ENCODE assay signal across 18 cellular contexts in genomic region chr1:33191731-33192275, GRCh38. TPM values are rescaled to one million over a fixed set of nuclear protein-coding genes. Genes with fewer than 3 reads are reported as not detected.
DNase-seq lines count a peak whose midpoint lies in the region; ATAC-seq, FAIRE-seq and TF ChIP-seq lines count a peak whose summit lies in the region.
"Had no signal": no experiment of that assay in that cellular context is flagged by ENCODE, and none has a peak within 500 bp of the region (broad histone marks: within the 10 kb centered on the region; RNA-seq: fewer than 3 reads in every experiment).

No MANE protein-coding gene starts in this region.

- ATAC-seq in stimulated activated naive CD8-positive, alpha-beta T cell treated with anti-CD3 and anti-CD28 coated beads, Interleukin-15, amount 100 ng/mL, for 72 hours: peak; percentile 73
- no peak for ATAC-seq in stimulated activated naive CD8-positive, alpha-beta T cell treated with anti-CD3 and anti-CD28 coated beads, Interleukin-15, Interleukin-2, amounts not matched to agents 100 U/mL and 50 U/mL, for 24 hours
- peak; percentile 62 for ATAC-seq in GM12878
- ATAC-seq in esophagus mucosa: peak; percentile 26
- peak; percentile 16 for ATAC-seq in stimulated activated effector memory CD8-positive, alpha-beta T cell treated with anti-CD3 and anti-CD28 coated beads, Interleukin-12 subunit alpha, Interleukin-12 subunit beta, amount 100 ng/mL, for 72 hours
- no peak for ATAC-seq in activated CD8-positive, alpha-beta memory T cell treated with anti-CD3 and anti-CD28 coated beads, Interleukin-2, amount 10 ng/mL, durations not matched to agents 7 days and 5 days
- no peak for ATAC-seq in HG03354 (IDR thresholded peaks at IDR 0.05; ENCODE audit: poor library complexity, severe bottlenecking, unreplicated experiment)
- no peak for ATAC-seq in HG03095 (IDR thresholded peaks at IDR 0.05; ENCODE audit: unreplicated experiment)
- ATAC-seq: CD8-positive, alpha-beta T cell; GM23338; HCT116 had no signal

- no peak for TF ChIP-seq POLR2A in GM12878 (IDR thresholded peaks at IDR 0.05; ENCODE audit: low read depth, low read length)

- no peaks in the 10 kb centered on the region for H3K9me3 ChIP-seq in GM12878 (replicated peaks; ENCODE audit: control insufficient read depth, insufficient read depth, low read length)
- H3K9me3 ChIP-seq: Caco-2 had no signal

- in situ Hi-C loops in GM12878 (cut with MboI): no loop called here

- CTCF ChIA-PET in GM12878 (lab: Yijun Ruan, JAX): no interaction called here
- CTCF ChIA-PET in activated CD8-positive, alpha-beta memory T cell treated with anti-CD3 and anti-CD28 coated beads, Interleukin-2, amount 10 ng/mL, durations not matched to agents 7 days and 5 days (lab: Charles Lee): interaction anchor here (2.2 kb wide), 1 partner anchor 11 kb away, joined by 5 read pairs; no protein-coding TSS in a partner anchor

- H3K36me3 Mint-ChIP-seq in stimulated activated effector memory CD8-positive, alpha-beta T cell treated with anti-CD3 and anti-CD28 coated beads, Interleukin-12 subunit alpha, Interleukin-12 subunit beta, amount 100 ng/mL, for 72 hours: no peaks in the 10 kb centered on the region
- H3K36me3 Mint-ChIP-seq in activated CD8-positive, alpha-beta memory T cell treated with anti-CD3 and anti-CD28 coated beads, Interleukin-2, amount 10 ng/mL, durations not matched to agents 7 days and 5 days: no peaks in the 10 kb centered on the region
- H3K36me3 Mint-ChIP-seq: CD8-positive, alpha-beta T cell had no signal

- RAD21 ChIA-PET in GM12878 (lab: Charles Lee; ENCODE audit: unreplicated experiment): interaction anchor here (0.6 kb wide), 1 partner anchor 593 kb away, joined by 3 read pairs; no protein-coding TSS in a partner anchor

- H3K27me3 ChIP-seq in GM12878 (replicated peaks in 1 of 2; ENCODE audit: control insufficient read depth in 2 of 2, insufficient read depth in 2 of 2, low read length in 1 of 2): peaks cover 2 to 7% of the 10 kb centered on the region in 2 experiments; a peak in 3 of 4 replicates

- H4K20me1 ChIP-seq in GM12878 (ENCODE audit: control insufficient read depth, insufficient read depth): no peaks in the 10 kb centered on the region

- TF ChIP-seq EP300 in GM12878 (IDR thresholded peaks at IDR 0.05; ENCODE audit: borderline replicate concordance in 1 of 2, control insufficient read depth in 1 of 2, low read depth in 2 of 2, low read length in 2 of 2): no peak

- no peaks in the 10 kb centered on the region for H3K4me1 ChIP-seq in GM12878 (ENCODE audit: control insufficient read depth, insufficient read depth, low read length)
- H3K4me1 ChIP-seq: Caco-2 had no signal

- POLR2A ChIA-PET in GM12878 (lab: Charles Lee): interaction anchor here (0.9 kb wide), 1 partner anchor 10 kb away, joined by 3 read pairs; the partner anchor contains the start of gene TRIM62

- 41% methylated on average over 2 of the region's 2 CpGs for WGBS in GM12878 (ENCODE audit: insufficient coverage, insufficient replicate concordance, low lambda C conversion rate, missing lambda C conversion rate)

- no peak overlapping the region for H3K9ac ChIP-seq in GM12878 (ENCODE audit: control insufficient read depth, insufficient read depth, low read length)

- no TSS peak for BruUV-seq in GM12878 (replicated peaks; lab: Mats Ljungman, UMichigan)

- H3K79me2 ChIP-seq in GM12878 (ENCODE audit: control insufficient read depth, insufficient read depth, low read length): no peaks in the 10 kb centered on the region

- no peak for DNase-seq in stimulated activated naive CD8-positive, alpha-beta T cell treated with anti-CD3 and anti-CD28 coated beads, Interleukin-15, amount 100 ng/mL, for 72 hours
- no peak for DNase-seq in stimulated activated naive CD8-positive, alpha-beta T cell treated with anti-CD3 and anti-CD28 coated beads, Interleukin-15, Interleukin-2, amounts not matched to agents 100 U/mL and 50 U/mL, for 24 hours
- no peak for DNase-seq in GM12878 (ENCODE audit: low read depth, low spot score)
- DNase-seq in stimulated activated effector memory CD8-positive, alpha-beta T cell treated with anti-CD3 and anti-CD28 coated beads, Interleukin-12 subunit alpha, Interleukin-12 subunit beta, amount 100 ng/mL, for 72 hours (ENCODE audit: low spot score in 2 of 2): no peak
- DNase-seq in activated CD8-positive, alpha-beta memory T cell treated with anti-CD3 and anti-CD28 coated beads, Interleukin-2, amount 10 ng/mL, durations not matched to agents 7 days and 5 days: no peak
- DNase-seq: C1 segment of cervical spinal cord; Caco-2; CD8-positive, alpha-beta T cell; DMS153; DND-41; H9 had no signal

- H3K4me3 Mint-ChIP-seq in stimulated activated naive CD8-positive, alpha-beta T cell treated with anti-CD3 and anti-CD28 coated beads, Interleukin-15, amount 100 ng/mL, for 72 hours: no peak overlapping the region
- no peak overlapping the region for H3K4me3 Mint-ChIP-seq in stimulated activated effector memory CD8-positive, alpha-beta T cell treated with anti-CD3 and anti-CD28 coated beads, Interleukin-12 subunit alpha, Interleukin-12 subunit beta, amount 100 ng/mL, for 72 hours
- H3K4me3 Mint-ChIP-seq in activated CD8-positive, alpha-beta memory T cell treated with anti-CD3 and anti-CD28 coated beads, Interleukin-2, amount 10 ng/mL, durations not matched to agents 7 days and 5 days: no peak overlapping the region
- H3K4me3 Mint-ChIP-seq: CD8-positive, alpha-beta T cell; GM23338; H9 had no signal

- FAIRE-seq in GM12878 (lab: Jason Lieb, UNC): no peak
- FAIRE-seq: G401.6, GM19239 had no signal

- no peak overlapping the region for H3K4me2 ChIP-seq in GM12878 (ENCODE audit: control insufficient read depth, insufficient read depth)
- H3K4me2 ChIP-seq: GM23338 had no signal

- peaks cover 0 to 5% of the 10 kb centered on the region in 2 donors for H3K9me3 Mint-ChIP-seq in stimulated activated naive CD8-positive, alpha-beta T cell treated with anti-CD3 and anti-CD28 coated beads, Interleukin-15, amount 100 ng/mL, for 72 hours
- H3K9me3 Mint-ChIP-seq in stimulated activated effector memory CD8-positive, alpha-beta T cell treated with anti-CD3 and anti-CD28 coated beads, Interleukin-12 subunit alpha, Interleukin-12 subunit beta, amount 100 ng/mL, for 72 hours: no peaks in the 10 kb centered on the region
- H3K9me3 Mint-ChIP-seq in activated CD8-positive, alpha-beta memory T cell treated with anti-CD3 and anti-CD28 coated beads, Interleukin-2, amount 10 ng/mL, durations not matched to agents 7 days and 5 days (ENCODE audit: low read depth): no peaks in the 10 kb centered on the region
- H3K9me3 Mint-ChIP-seq: CD8-positive, alpha-beta T cell; GM23338; H9 had no signal

- H3K27ac ChIP-seq in GM12878 (ENCODE audit: control insufficient read depth, insufficient read depth): no peak overlapping the region

- SMC1A ChIA-PET in GM12878 (lab: Charles Lee; ENCODE audit: uncharacterized antibody, unreplicated experiment): no interaction called here

- TF ChIP-seq RAD21 in GM12878 (IDR thresholded peaks at IDR 0.05; ENCODE audit: insufficient read depth, low read depth, low read length): no peak

- H3K4me3 ChIP-seq in GM12878: no peak overlapping the region
- H3K4me3 ChIP-seq: GM23338 had no signal

- peak overlapping the region in 1 of 2 donors; percentile 55 for H3K27ac Mint-ChIP-seq in stimulated activated naive CD8-positive, alpha-beta T cell treated with anti-CD3 and anti-CD28 coated beads, Interleukin-15, amount 100 ng/mL, for 72 hours
- no peak overlapping the region for H3K27ac Mint-ChIP-seq in stimulated activated effector memory CD8-positive, alpha-beta T cell treated with anti-CD3 and anti-CD28 coated beads, Interleukin-12 subunit alpha, Interleukin-12 subunit beta, amount 100 ng/mL, for 72 hours
- no peak overlapping the region for H3K27ac Mint-ChIP-seq in activated CD8-positive, alpha-beta memory T cell treated with anti-CD3 and anti-CD28 coated beads, Interleukin-2, amount 10 ng/mL, durations not matched to agents 7 days and 5 days
- H3K27ac Mint-ChIP-seq: CD8-positive, alpha-beta T cell; GM23338; H9 had no signal

- H3K4me1 Mint-ChIP-seq in stimulated activated naive CD8-positive, alpha-beta T cell treated with anti-CD3 and anti-CD28 coated beads, Interleukin-15, amount 100 ng/mL, for 72 hours: peaks cover 17% of the 10 kb centered on the region
- H3K4me1 Mint-ChIP-seq in stimulated activated effector memory CD8-positive, alpha-beta T cell treated with anti-CD3 and anti-CD28 coated beads, Interleukin-12 subunit alpha, Interleukin-12 subunit beta, amount 100 ng/mL, for 72 hours: peaks cover 7% of the 10 kb centered on the region
- peaks cover 9% of the 10 kb centered on the region for H3K4me1 Mint-ChIP-seq in activated CD8-positive, alpha-beta memory T cell treated with anti-CD3 and anti-CD28 coated beads, Interleukin-2, amount 10 ng/mL, durations not matched to agents 7 days and 5 days
- H3K4me1 Mint-ChIP-seq: GM23338 had no signal

- intact Hi-C loops in GM12878 (cut with micrococcal nuclease; ENCODE audit: unreplicated experiment): no loop called here

- no peak for TF ChIP-seq CTCF in GM12878 (IDR thresholded peaks at IDR 0.05 in 2 of 3, conservative IDR thresholded peaks at IDR 0.05 in 1 of 3; ENCODE audit: control insufficient read depth in 2 of 3, extremely low read depth in 1 of 3, insufficient read depth in 1 of 3, low read depth in 3 of 3, low read length in 3 of 3)

- peaks cover 10% of the 10 kb centered on the region for H3K27me3 Mint-ChIP-seq in stimulated activated naive CD8-positive, alpha-beta T cell treated with anti-CD3 and anti-CD28 coated beads, Interleukin-15, amount 100 ng/mL, for 72 hours
- peaks cover 23% of the 10 kb centered on the region for H3K27me3 Mint-ChIP-seq in activated CD8-positive, alpha-beta memory T cell treated with anti-CD3 and anti-CD28 coated beads, Interleukin-2, amount 10 ng/mL, durations not matched to agents 7 days and 5 days

- H2AFZ ChIP-seq in GM12878 (ENCODE audit: control insufficient read depth, low read depth, low read length): no peak overlapping the region
- H2AFZ ChIP-seq: GM23338 had no signal

- no peaks in the 10 kb centered on the region for H3K36me3 ChIP-seq in GM12878 (ENCODE audit: control insufficient read depth in 2 of 2, insufficient read depth in 2 of 2, low read length in 1 of 2)

RNA-seq across cellular contexts. Expression of gene TRIM62, which starts 10.0 kb away (rescaled TPM):
- 4.5 and 5.4 TPM in 2 replicates for total RNA-seq in GM12878 (2013; cell fraction: nucleolus; rRNA removed)
- total RNA-seq in GM12878 (2014; rRNA removed): 1.2 and 2.2 TPM in 2 replicates
- 0.69 and 1.0 TPM in 2 replicates for total RNA-seq in GM12878 (2014; rRNA removed; fragmentation: Illumina TruSeq; extraction: Trizol)
- 4.1 and 4.2 TPM in 2 replicates for total RNA-seq in GM12878 (2021)
- 1.2 TPM for polyA plus RNA-seq in GM12878 (2011; ENCODE audit: low read depth)
- 0.37 and 0.99 TPM in 2 replicates for polyA plus RNA-seq in GM12878 (2011; rRNA removed)
- polyA plus RNA-seq in GM12878 (2011; cell fraction: cytosol; rRNA removed): 1.3 and 1.4 TPM in 2 replicates
- polyA plus RNA-seq in GM12878 (2011; cell fraction: nucleus; rRNA removed): 4.2 and 7.0 TPM in 2 replicates
- polyA plus RNA-seq in GM12878 (2012): 2.1 and 2.7 TPM in 2 replicates
- polyA plus RNA-seq in GM12878 (2014; fragmentation: Illumina TruSeq; extraction: Trizol): 2.7 and 2.8 TPM in 2 replicates
- under 1 TPM; 0.52 to 0.55 TPM for polyA plus RNA-seq in GM12878 (2014; fragmentation: Nextera tagmentation; extraction: Ambion mirVana)
- polyA plus RNA-seq in GM12878 (2014; rRNA removed): 2.6 and 2.8 TPM in 2 replicates
- 1 to 10 TPM; 1.9 TPM for polyA plus RNA-seq in GM12878 (2016; fragmentation: Nextera tagmentation; extraction: Ambion mirVana)
- polyA minus RNA-seq in GM12878 (2011; rRNA and poly(A)+ RNA removed): 1.1 and 1.7 TPM in 2 replicates
- 0.62 and 1.1 TPM in 2 replicates for polyA minus RNA-seq in GM12878 (2011; cell fraction: cytosol; rRNA and poly(A)+ RNA removed)
- polyA minus RNA-seq in GM12878 (2011; cell fraction: nucleus; rRNA and poly(A)+ RNA removed): 1.5 and 2.0 TPM in 2 replicates
- total RNA-seq in esophagus mucosa: 3.9 TPM
- 10 to 100 TPM in 1 of 2 experiments, 1 to 10 TPM in 1; 9.9 to 13.0 TPM for total RNA-seq in activated CD8-positive, alpha-beta memory T cell treated with anti-CD3 and anti-CD28 coated beads, Interleukin-2, amount 10 ng/mL, durations not matched to agents 7 days and 5 days

Comparison
In these comparisons a context has a peak if more than half of its experiments do, and no peak if none do; other contexts are left out.
1. ATAC-seq: peak in stimulated activated naive CD8-positive, alpha-beta T cell treated with anti-CD3 and anti-CD28 coated beads, Interleukin-15, amount 100 ng/mL, for 72 hours (single experiment), GM12878 (single experiment), esophagus mucosa (single experiment) and stimulated activated effector memory CD8-positive, alpha-beta T cell treated with anti-CD3 and anti-CD28 coated beads, Interleukin-12 subunit alpha, Interleukin-12 subunit beta, amount 100 ng/mL, for 72 hours (single experiment); none in stimulated activated naive CD8-positive, alpha-beta T cell treated with anti-CD3 and anti-CD28 coated beads, Interleukin-15, Interleukin-2, amounts not matched to agents 100 U/mL and 50 U/mL, for 24 hours (single experiment), activated CD8-positive, alpha-beta memory T cell treated with anti-CD3 and anti-CD28 coated beads, Interleukin-2, amount 10 ng/mL, durations not matched to agents 7 days and 5 days (single experiment), HG03354 (single experiment) and HG03095 (single experiment).